ENCODE assay signal across 27 cellular contexts in genomic region chr10:104029528-104029875, GRCh38. TPM values are rescaled to one million over a fixed set of nuclear protein-coding genes. Genes with fewer than 3 reads are reported as not detected.
DNase-seq lines count a peak whose midpoint lies in the region; ATAC-seq and TF ChIP-seq lines count a peak whose summit lies in the region.
"Had no signal": no experiment of that assay in that cellular context is flagged by ENCODE, and none has a peak within 500 bp of the region (broad histone marks: within the 10 kb centered on the region; RNA-seq: fewer than 3 reads in every experiment).

No MANE protein-coding gene starts in this region.

- TF ChIP-seq CTCF in fibroblast of mammary gland (conservative IDR thresholded peaks at IDR 0.05; ENCODE audit: control insufficient read depth, insufficient read depth, low read depth, low read length) (no peak), MCF 10A (IDR thresholded peaks at IDR 0.05; ENCODE audit: unreplicated experiment) (no peak)

- POLR2A ChIA-PET in MCF 10A (lab: Yijun Ruan, JAX): interaction anchor here (0.8 to 4.9 kb wide), 7 partner anchors 9 to 140 kb away, joined by 3 to 53 read pairs (median 6); partner anchors contain the start of genes COL17A1 and SFR1

- H3K27ac Mint-ChIP-seq in MCF 10A (ENCODE audit: low read depth, unreplicated experiment): no peak overlapping the region
- H3K27ac Mint-ChIP-seq: activated naive CD8-positive, alpha-beta T cell treated with anti-CD3 and anti-CD28 coated beads for 36 hours had no signal

- no peaks in the 10 kb centered on the region for H3K4me1 Mint-ChIP-seq in MCF 10A (ENCODE audit: insufficient read depth, unreplicated experiment)
- H3K4me1 Mint-ChIP-seq: activated naive CD8-positive, alpha-beta T cell treated with anti-CD3 and anti-CD28 coated beads for 36 hours had no signal

- peak; percentile 84 for ATAC-seq in left ventricle myocardium superior
- ATAC-seq: activated CD4-positive, CD25-positive, alpha-beta regulatory T cell treated with anti-CD3 and anti-CD28 coated beads, Interleukin-2, amount 50 U/mL, for 24 hours; naive thymus-derived CD8-positive, alpha-beta T cell had no signal

- no peaks in the 10 kb centered on the region for H3K27me3 Mint-ChIP-seq in MCF 10A (ENCODE audit: insufficient read depth, unreplicated experiment)
- H3K27me3 Mint-ChIP-seq: activated naive CD8-positive, alpha-beta T cell treated with anti-CD3 and anti-CD28 coated beads for 36 hours; brain; naive thymus-derived CD8-positive, alpha-beta T cell had no signal

- H3K36me3 Mint-ChIP-seq in MCF 10A (ENCODE audit: insufficient read depth, unreplicated experiment): peaks cover 94% of the 10 kb centered on the region
- H3K36me3 Mint-ChIP-seq: activated naive CD8-positive, alpha-beta T cell treated with anti-CD3 and anti-CD28 coated beads for 36 hours had no signal

- DNase-seq in GM03348 (ENCODE audit: low spot score) (peak; percentile 39), fibroblast of mammary gland (ENCODE audit: low read depth) (peak; percentile 93), left ventricle myocardium superior (peak; percentile 91), nucleus accumbens (lab: John Stamatoyannopoulos, UW) (peak in 48 of 56 donors; percentile 28 to 87 (median 62)), GM19238 (ENCODE audit: insufficient read length, low spot score) (no peak), activated gamma-delta T cell treated with Interleukin-2 at 50 U/mL for 16 hours (no peak), 8988T (no peak), MCF 10A (ENCODE audit: unreplicated experiment) (no peak)
- DNase-seq: ACHN; activated naive CD8-positive, alpha-beta T cell treated with anti-CD3 and anti-CD28 coated beads for 36 hours; DMS 273 treated with DMSO at 0.1 percent for 48 hours; GF-D8; glutamatergic neuron; KBM-7; MV-4-11; naive thymus-derived CD8-positive, alpha-beta T cell; NCI-H1930; NCI-H226; PC-9; retina; SJCRH30; T-helper 9 cell had no signal

- H3K4me3 Mint-ChIP-seq in MCF 10A (ENCODE audit: unreplicated experiment): no peak overlapping the region
- H3K4me3 Mint-ChIP-seq: activated naive CD8-positive, alpha-beta T cell treated with anti-CD3 and anti-CD28 coated beads for 36 hours; brain; CD14-positive monocyte; naive thymus-derived CD8-positive, alpha-beta T cell had no signal

- CTCF ChIA-PET in MCF 10A (lab: Yijun Ruan, JAX): interaction anchor here (0.6 to 2.1 kb wide), 13 partner anchors 9 to 322 kb away, joined by 3 to 6 read pairs (median 3); partner anchors contain the start of gene SFR1

- BruUV-seq in MCF 10A (replicated peaks; lab: Mats Ljungman, UMichigan): no TSS peak

- H3K9me3 Mint-ChIP-seq in MCF 10A (ENCODE audit: unreplicated experiment): no peaks in the 10 kb centered on the region
- H3K9me3 Mint-ChIP-seq: activated naive CD8-positive, alpha-beta T cell treated with anti-CD3 and anti-CD28 coated beads for 36 hours; brain; CD14-positive monocyte; naive thymus-derived CD8-positive, alpha-beta T cell had no signal

- intact Hi-C loops in left ventricle myocardium superior (cut with micrococcal nuclease): no loop called here
- intact Hi-C loops in MCF 10A (cut with micrococcal nuclease): loop anchor here (5.0 kb wide), 1 partner anchor 178 kb away; no protein-coding TSS in a partner anchor

- no peak overlapping the region for H3K4me3 ChIP-seq in fibroblast of mammary gland (ENCODE audit: control insufficient read depth, low read depth, low read length)
- H3K4me3 ChIP-seq: PC-9, SJCRH30, thoracic aorta had no signal

RNA-seq across cellular contexts. Expression of gene COL17A1, which starts 56.2 kb away (rescaled TPM):
- 0.32 TPM for total RNA-seq in left ventricle myocardium superior
- total RNA-seq in MCF 10A (2022): 514 and 563 TPM in 2 replicates
- total RNA-seq: activated CD8-positive, alpha-beta memory T cell treated with anti-CD3 and anti-CD28 coated beads for 36 hours; activated naive CD8-positive, alpha-beta T cell treated with anti-CD3 and anti-CD28 coated beads for 36 hours; naive thymus-derived CD8-positive, alpha-beta T cell; SJCRH30 had no signal

Comparison
In these comparisons a context has a peak if more than half of its experiments do, and no peak if none do; other contexts are left out.
1. DNase-seq: peak in GM03348 (single experiment), fibroblast of mammary gland (single experiment), left ventricle myocardium superior (single experiment) and nucleus accumbens (48 of 56); none in GM19238 (single experiment), activated gamma-delta T cell treated with Interleukin-2 at 50 U/mL for 16 hours (single experiment), 8988T (single experiment) and MCF 10A (single experiment).
2. RNA of gene COL17A1, which starts 56.2 kb away (total RNA-seq): 514 to 563 TPM in MCF 10A; 0.32 TPM in left ventricle myocardium superior (single experiment); every median in the first group is over 100 times any median in the second.